9 cellular contexts compared by ENCODE assay signal in genomic region chr22:46660604-46661201, GRCh38. TPM values are rescaled to one million over a fixed set of nuclear protein-coding genes. Genes with fewer than 3 reads are reported as not detected.
DNase-seq lines count a peak whose midpoint lies in the region; ATAC-seq and TF ChIP-seq lines count a peak whose summit lies in the region.
"Had no signal": no experiment of that assay in that cellular context is flagged by ENCODE, and none has a peak within 500 bp of the region (broad histone marks: within the 10 kb centered on the region; RNA-seq: fewer than 3 reads in every experiment).

No MANE protein-coding gene starts in this region.

- ATAC-seq in esophagus mucosa, result peak; percentile 44
- ATAC-seq in HG03378 (IDR thresholded peaks at IDR 0.05; ENCODE audit: unreplicated experiment), result no peak

- H3K36me3 ChIP-seq in suprapubic skin, result peaks cover 51% of the 10 kb centered on the region

- H3K27me3 ChIP-seq in suprapubic skin, result no peaks in the 10 kb centered on the region

- no peak for TF ChIP-seq POLR2A in suprapubic skin (IDR thresholded peaks at IDR 0.05)

- H3K4me3 ChIP-seq in suprapubic skin, result no peak overlapping the region

- CTCF ChIA-PET in GM10248 (lab: Yijun Ruan, JAX), result no interaction called here

- TF ChIP-seq EP300 in suprapubic skin (IDR thresholded peaks at IDR 0.05), result no peak

- POLR2A ChIA-PET in GM10248 (lab: Yijun Ruan, JAX), result no interaction called here

- no peaks in the 10 kb centered on the region for H3K9me3 ChIP-seq in suprapubic skin

- TF ChIP-seq CTCF in suprapubic skin (IDR thresholded peaks at IDR 0.05) (no peak), GM10248 (IDR thresholded peaks at IDR 0.05; ENCODE audit: control extremely low read depth, extremely low read depth, low read depth, missing control alignments) (no peak)

- 36% methylated on average over 11 of the region's 11 CpGs for WGBS in suprapubic skin

- DNase-seq in activated T-cell treated with anti-CD3 and anti-CD28 coated beads, Interleukin-2, amount 50 U/mL, for 1 hour, result peak; percentile 48
- DNase-seq in activated T-cell treated with anti-CD3 and anti-CD28 coated beads, Interleukin-2, amount 50 U/mL, for 48 hours, result no peak
- DNase-seq in SW480 (ENCODE audit: low spot score), result peak; percentile 62
- DNase-seq in suprapubic skin (ENCODE audit: low spot score in 2 of 2), result no peak
- DNase-seq in GM10248 (ENCODE audit: extremely low spot score), result no peak
- no peak for DNase-seq in inferior parietal cortex (ENCODE audit: extremely low spot score)
- DNase-seq: NCI-H187 had no signal

- peak overlapping the region; percentile 70 for H3K27ac ChIP-seq in suprapubic skin

- H3K4me1 ChIP-seq in suprapubic skin, result peaks cover 29% of the 10 kb centered on the region

RNA-seq across cellular contexts. Expression of gene GRAMD4, which starts 40.5 kb away (rescaled TPM):
- 37.7 TPM for total RNA-seq in esophagus mucosa
- total RNA-seq in suprapubic skin, result 100 to 1,000 TPM in 3 of 4 donors, 10 to 100 TPM in 1; 64.1 to 230 (median 164) TPM

Comparison
In these comparisons a context has a peak if more than half of its experiments do, and no peak if none do; other contexts are left out.
1. DNase-seq: peak in activated T-cell treated with anti-CD3 and anti-CD28 coated beads, Interleukin-2, amount 50 U/mL, for 1 hour (single experiment) and SW480 (single experiment); none in activated T-cell treated with anti-CD3 and anti-CD28 coated beads, Interleukin-2, amount 50 U/mL, for 48 hours (0 of 2), suprapubic skin (0 of 2), GM10248 (single experiment) and inferior parietal cortex (single experiment).